Comparison of ENCODE assay signal across 8 cellular contexts in genomic region chr11:62805991-62806441, GRCh38. TPM values are rescaled to one million over a fixed set of nuclear protein-coding genes. Genes with fewer than 3 reads are reported as not detected.
DNase-seq lines count a peak whose midpoint lies in the region; ATAC-seq and TF ChIP-seq lines count a peak whose summit lies in the region.

No MANE protein-coding gene starts in this region.

- H3K9me3 Mint-ChIP-seq in activated CD4-positive, alpha-beta T cell treated with anti-CD3 and anti-CD28 coated beads, Interleukin-2, amount 10 ng/mL, durations not matched to agents 7 days and 5 days = no peaks in the 10 kb centered on the region

- H3K4me1 ChIP-seq in A673 (ENCODE audit: insufficient read depth, low read length, poor library complexity, severe bottlenecking) = peaks cover 19% of the 10 kb centered on the region
- peaks cover 4% of the 10 kb centered on the region for H3K4me1 ChIP-seq in HAP-1
- peaks cover 3% of the 10 kb centered on the region for H3K4me1 ChIP-seq in parathyroid adenoma

- CTCF ChIA-PET in A673 (lab: Charles Lee) = interaction anchor here (0.7 kb wide), 1 partner anchor 24 kb away, joined by 3 read pairs; no protein-coding TSS in a partner anchor
- CTCF ChIA-PET in activated CD4-positive, alpha-beta T cell treated with anti-CD3 and anti-CD28 coated beads, Interleukin-2, amount 10 ng/mL, durations not matched to agents 7 days and 5 days (lab: Charles Lee) = interaction anchor here (0.6 to 2.3 kb wide), 9 partner anchors 8 to 206 kb away, joined by 3 to 17 read pairs (median 4); partner anchors contain the start of genes STX5 and TMEM179B

- intact Hi-C loops in A673 (cut with micrococcal nuclease; ENCODE audit: unreplicated experiment) = no loop called here

- no peaks in the 10 kb centered on the region for H3K27me3 ChIP-seq in A673 (replicated peaks; ENCODE audit: insufficient read depth, low read depth, low read length, poor library complexity)
- no peaks in the 10 kb centered on the region for H3K27me3 ChIP-seq in HAP-1 (ENCODE audit: low read depth)
- H3K27me3 ChIP-seq in parathyroid adenoma (ENCODE audit: control insufficient read depth, insufficient read depth, low read length) = no peaks in the 10 kb centered on the region

- H3K4me3 Mint-ChIP-seq in activated CD4-positive, alpha-beta T cell treated with anti-CD3 and anti-CD28 coated beads, Interleukin-2, amount 10 ng/mL, durations not matched to agents 7 days and 5 days = peak overlapping the region; percentile 95

- peaks cover 26% of the 10 kb centered on the region for H3K4me1 Mint-ChIP-seq in activated CD4-positive, alpha-beta T cell treated with anti-CD3 and anti-CD28 coated beads, Interleukin-2, amount 10 ng/mL, durations not matched to agents 7 days and 5 days

- peak overlapping the region; percentile 64 for H3K4me2 ChIP-seq in parathyroid adenoma (ENCODE audit: low read length)

- POLR2A ChIA-PET in A673 (lab: Charles Lee; ENCODE audit: low non-redundant PET) = interaction anchor here (1.1 to 1.2 kb wide), 2 partner anchors 34 to 35 kb away, joined by 3 to 4 read pairs; no protein-coding TSS in a partner anchor
- POLR2A ChIA-PET in activated CD4-positive, alpha-beta T cell treated with anti-CD3 and anti-CD28 coated beads, Interleukin-2, amount 10 ng/mL, durations not matched to agents 7 days and 5 days (lab: Charles Lee) = interaction anchor here (0.5 to 1.4 kb wide), 3 partner anchors 35 to 71 kb away, joined by 3 to 7 read pairs (median 6); partner anchors contain the start of gene ZBTB3

- H3K9me3 ChIP-seq in A673 (ENCODE audit: low read depth, low read length, poor library complexity, severe bottlenecking) = no peaks in the 10 kb centered on the region
- H3K9me3 ChIP-seq in HAP-1 = no peaks in the 10 kb centered on the region
- H3K9me3 ChIP-seq in parathyroid adenoma (ENCODE audit: control insufficient read depth, low read length) = no peaks in the 10 kb centered on the region

- no peak for DNase-seq in A673 (ENCODE audit: low spot score)
- peak in 1 of 2 experiments; percentile 29 for DNase-seq in HAP-1 (ENCODE audit: low spot score in 2 of 2)
- DNase-seq in activated CD4-positive, alpha-beta T cell treated with anti-CD3 and anti-CD28 coated beads, Interleukin-2, amount 10 ng/mL, durations not matched to agents 7 days and 5 days = no peak
- peak; percentile 13 for DNase-seq in fibroblast of pulmonary artery (ENCODE audit: low read depth)
- no peak for DNase-seq in DMS114 treated with DMSO at 0.1 percent for 48 hours (lab: John Stamatoyannopoulos, UW; ENCODE audit: unreplicated experiment)

- H3K9ac ChIP-seq in parathyroid adenoma = no peak overlapping the region

- peaks cover 28% of the 10 kb centered on the region for H3K36me3 ChIP-seq in A673 (ENCODE audit: insufficient read depth, low read length, poor library complexity, severe bottlenecking)
- H3K36me3 ChIP-seq in HAP-1 (replicated peaks) = peaks cover 28% of the 10 kb centered on the region
- H3K36me3 ChIP-seq in parathyroid adenoma (ENCODE audit: control insufficient read depth, insufficient read depth, low read length) = no peaks in the 10 kb centered on the region

- H3K27ac ChIP-seq in A673 (ENCODE audit: low read depth, low read length, poor library complexity, severe bottlenecking) (peak overlapping the region; percentile 87), parathyroid adenoma (peak overlapping the region; percentile 2)

- H3K27me3 Mint-ChIP-seq in activated CD4-positive, alpha-beta T cell treated with anti-CD3 and anti-CD28 coated beads, Interleukin-2, amount 10 ng/mL, durations not matched to agents 7 days and 5 days = no peaks in the 10 kb centered on the region

- peaks cover 3% of the 10 kb centered on the region for H3K79me2 ChIP-seq in parathyroid adenoma

- TF ChIP-seq CTCF in A673 (conservative IDR thresholded peaks at IDR 0.05; ENCODE audit: low read depth, low read length) = no peak
- TF ChIP-seq CTCF in fibroblast of pulmonary artery (IDR thresholded peaks at IDR 0.05; ENCODE audit: low read length, missing control alignments) = no peak
- TF ChIP-seq CTCF in parathyroid adenoma (IDR thresholded peaks at IDR 0.05) = no peak

- peak overlapping the region; percentile 95 for H3K27ac Mint-ChIP-seq in activated CD4-positive, alpha-beta T cell treated with anti-CD3 and anti-CD28 coated beads, Interleukin-2, amount 10 ng/mL, durations not matched to agents 7 days and 5 days

- peaks cover 30% of the 10 kb centered on the region for H3K36me3 Mint-ChIP-seq in activated CD4-positive, alpha-beta T cell treated with anti-CD3 and anti-CD28 coated beads, Interleukin-2, amount 10 ng/mL, durations not matched to agents 7 days and 5 days (ENCODE audit: low read depth)

- in situ Hi-C loops in HAP-1 (cut with MboI; ENCODE audit: low sequenced_read_pairs) = no loop called here

- H2AFZ ChIP-seq in parathyroid adenoma = no peak overlapping the region

- no TSS peak for BruUV-seq in A673 (replicated peaks; lab: Mats Ljungman, UMichigan)

- ATAC-seq in HG02623 (IDR thresholded peaks at IDR 0.05; ENCODE audit: unreplicated experiment) = no peak
- ATAC-seq in GM18517 (IDR thresholded peaks at IDR 0.05; ENCODE audit: unreplicated experiment) = no peak

- peak overlapping the region; percentile 82 for H3K4me3 ChIP-seq in A673 (ENCODE audit: low read depth, low read length, poor library complexity, severe bottlenecking)
- H3K4me3 ChIP-seq in HAP-1 = peak overlapping the region; percentile 68
- H3K4me3 ChIP-seq in fibroblast of pulmonary artery (replicated peaks; ENCODE audit: low read depth, low read length) = peak overlapping the region; percentile 95
- H3K4me3 ChIP-seq in parathyroid adenoma (ENCODE audit: low read depth, low read length) = peak overlapping the region; percentile 63

RNA-seq across cellular contexts. Expression of gene NXF1, which starts 0.8 kb away (rescaled TPM):
- total RNA-seq in A673 (2021) = 78.8 and 82.0 TPM in 2 replicates
- total RNA-seq in activated CD4-positive, alpha-beta T cell treated with anti-CD3 and anti-CD28 coated beads, Interleukin-2, amount 10 ng/mL, durations not matched to agents 7 days and 5 days = 100 to 1,000 TPM; 110 to 121 TPM

RNA-seq across cellular contexts. Expression of gene TMEM223, which starts 14.2 kb away (rescaled TPM):
- total RNA-seq in A673 (2021) = 23.4 and 29.3 TPM in 2 replicates
- 10 to 100 TPM; 17.9 to 19.4 TPM for total RNA-seq in activated CD4-positive, alpha-beta T cell treated with anti-CD3 and anti-CD28 coated beads, Interleukin-2, amount 10 ng/mL, durations not matched to agents 7 days and 5 days

RNA-seq across cellular contexts. Expression of gene TMEM179B, which starts 18.8 kb away (rescaled TPM):
- 46.6 and 52.1 TPM in 2 replicates for total RNA-seq in A673 (2021)
- total RNA-seq in activated CD4-positive, alpha-beta T cell treated with anti-CD3 and anti-CD28 coated beads, Interleukin-2, amount 10 ng/mL, durations not matched to agents 7 days and 5 days = 10 to 100 TPM; 46.8 to 55.9 TPM

RNA-seq across cellular contexts. Expression of gene STX5, which starts 25.8 kb away (rescaled TPM):
- total RNA-seq in A673 (2021) = 29.2 and 38.1 TPM in 2 replicates
- total RNA-seq in activated CD4-positive, alpha-beta T cell treated with anti-CD3 and anti-CD28 coated beads, Interleukin-2, amount 10 ng/mL, durations not matched to agents 7 days and 5 days = 10 to 100 TPM; 34.1 to 41.0 TPM

RNA-seq across cellular contexts. Expression of gene TEX54, which starts 26.6 kb away (rescaled TPM):
- 0.77 TPM in 1 of 2 replicates, not detected in the other for total RNA-seq in A673 (2021)
- total RNA-seq in activated CD4-positive, alpha-beta T cell treated with anti-CD3 and anti-CD28 coated beads, Interleukin-2, amount 10 ng/mL, durations not matched to agents 7 days and 5 days = under 1 TPM in 1 of 2 experiments, not detected in 1; 0.48 TPM
